Comparison of ENCODE assay signal across 26 cellular contexts in the genomic region with DNA sequence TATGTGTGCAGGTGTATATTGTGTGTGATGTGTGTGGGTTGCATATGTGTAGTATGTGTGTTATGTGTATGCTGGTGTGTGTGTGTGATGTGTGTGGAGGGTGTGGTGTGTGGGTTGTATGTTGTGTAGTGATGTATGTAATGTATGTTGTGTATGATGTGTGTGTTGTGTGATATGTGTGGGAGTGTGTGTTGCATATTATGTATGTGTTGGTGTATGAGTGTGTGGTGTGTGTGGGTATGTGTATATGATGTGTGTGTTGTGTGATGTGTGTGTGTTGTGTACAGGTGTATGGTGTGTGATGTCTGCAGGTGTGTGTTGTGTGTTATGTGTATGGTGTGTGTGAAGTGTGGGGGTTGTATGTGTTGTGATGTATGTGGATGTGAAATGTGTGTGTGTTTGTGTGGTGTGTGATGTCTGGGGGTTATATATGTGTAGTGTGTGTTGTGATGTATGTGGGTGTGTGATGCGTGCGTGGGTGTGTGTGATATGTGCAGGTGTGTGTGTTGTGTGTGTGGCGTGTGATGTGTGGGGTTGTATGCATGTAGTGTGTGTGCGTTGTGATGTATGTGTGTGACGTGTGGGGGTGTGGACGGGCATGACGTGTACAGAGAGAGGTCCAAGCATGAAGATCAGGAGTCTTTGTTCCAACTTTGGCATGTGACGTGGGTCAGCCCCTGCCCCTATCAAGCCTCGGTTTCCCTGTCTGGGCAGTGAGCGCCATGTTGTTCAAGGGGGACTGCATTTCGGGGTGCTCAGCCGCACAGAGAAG. TPM values are rescaled to one million over a fixed set of nuclear protein-coding genes. Genes with fewer than 3 reads are reported as not detected.
DNase-seq lines count a peak whose midpoint lies in the region; ATAC-seq, FAIRE-seq and TF ChIP-seq lines count a peak whose summit lies in the region.
"Had no signal": no experiment of that assay in that cellular context is flagged by ENCODE, and none has a peak within 500 bp of the region (broad histone marks: within the 10 kb centered on the region; RNA-seq: fewer than 3 reads in every experiment).

No MANE protein-coding gene starts in this region.

- CTCF ChIA-PET in PC-3 (lab: Charles Lee) = no interaction called here
- CTCF ChIA-PET in H1 (lab: Charles Lee; ENCODE audit: partially characterized antibody) = interaction anchor here (0.9 to 22.0 kb wide), 6 partner anchors 41 to 265 kb away, joined by 3 to 668 read pairs (median 18); no protein-coding TSS in a partner anchor

- no peak for TF ChIP-seq RAD21 in H1 (IDR thresholded peaks at IDR 0.05 in 1 of 2, conservative IDR thresholded peaks at IDR 0.05 in 1 of 2; ENCODE audit: low read depth in 2 of 2, low read length in 2 of 2)

- BruUV-seq in PC-3 (replicated peaks; lab: Mats Ljungman, UMichigan) = no TSS peak

- no peak overlapping the region for H3K18ac ChIP-seq in H1 (ENCODE audit: extremely low read depth, low read length)

- POLR2A ChIA-PET in PC-3 (lab: Charles Lee; ENCODE audit: unreplicated experiment) (no interaction called here), H1 (lab: Charles Lee; ENCODE audit: partially characterized antibody) (no interaction called here)

- H4K20me1 ChIP-seq in GM23248 (ENCODE audit: insufficient read depth) (no peaks in the 10 kb centered on the region), PC-3 (ENCODE audit: low read length) (no peaks in the 10 kb centered on the region), H1 (replicated peaks in 1 of 2; ENCODE audit: control insufficient read depth in 1 of 2, insufficient read depth in 2 of 2, low read length in 2 of 2) (peaks cover 0 to 10% of the 10 kb centered on the region in 2 experiments)

- H3K9ac ChIP-seq in GM23248 (no peak overlapping the region), PC-3 (ENCODE audit: low read length) (no peak overlapping the region), H1 (replicated peaks in 1 of 4; ENCODE audit: extremely low read depth in 1 of 4, low read depth in 3 of 4, low read length in 3 of 4) (no peak overlapping the region)

- H4K8ac ChIP-seq in H1 (ENCODE audit: extremely low read depth, insufficient read depth, low read length) = no peak overlapping the region; the same call in 1 of the 2 replicates

- H4K91ac ChIP-seq in H1 (replicated peaks; ENCODE audit: insufficient read length, low read length) = peak overlapping the region; percentile 88

- peaks cover 11% of the 10 kb centered on the region for H3K23me2 ChIP-seq in H1 (ENCODE audit: low read depth, low read length)

- H2AFZ ChIP-seq in GM23248 (no peak overlapping the region), PC-3 (ENCODE audit: low read length) (no peak overlapping the region), H1 (ENCODE audit: low read length) (no peak overlapping the region)

- no peak for TF ChIP-seq EP300 in H1 (IDR thresholded peaks at IDR 0.05; ENCODE audit: borderline replicate concordance in 1 of 2, low read depth in 2 of 2, low read length in 2 of 2)

- H3K27ac ChIP-seq in GM23248 = no peak overlapping the region
- H3K27ac ChIP-seq in PC-3 (ENCODE audit: low read length) = no peak overlapping the region
- H3K27ac ChIP-seq in H1 (ENCODE audit: low read depth, low read length) = no peak overlapping the region
- H3K27ac ChIP-seq: breast epithelium, gastrocnemius medialis, prostate gland, stomach, thyroid gland had no signal

- peak overlapping the region; percentile 44 for H2BK20ac ChIP-seq in H1 (ENCODE audit: low read length)

- H3K4me1 ChIP-seq in GM23248 (ENCODE audit: insufficient read depth) (peaks cover 10% of the 10 kb centered on the region), PC-3 (ENCODE audit: insufficient read depth, low read length) (no peaks in the 10 kb centered on the region), H1 (replicated peaks in 1 of 4; ENCODE audit: control insufficient read depth in 3 of 4, insufficient read depth in 4 of 4, low read length in 3 of 4) (peaks cover 0 to 11% (median 0%) of the 10 kb centered on the region in 4 experiments; a peak in 2 of 7 replicates)
- H3K4me1 ChIP-seq: breast epithelium, prostate gland had no signal

- ATAC-seq in PC-3 = no peak
- ATAC-seq in HG03097 (IDR thresholded peaks at IDR 0.05; ENCODE audit: low FRiP score, unreplicated experiment) = no peak
- ATAC-seq: activated CD8-positive, alpha-beta T cell treated with anti-CD3 and anti-CD28 coated beads, Interleukin-2, amount 10 ng/mL, durations not matched to agents 7 days and 5 days; gastrocnemius medialis; sciatic nerve had no signal

- H2AK5ac ChIP-seq in H1 (ENCODE audit: low read depth, low read length) = peak overlapping the region; percentile 88; the same call in 1 of the 2 replicates

- DNase-seq in GM23248 (peak; percentile 30), PC-3 (no peak), H1 (ENCODE audit: low read depth in 1 of 2, low spot score in 2 of 2) (no peak), activated gamma-delta T cell treated with Interleukin-2 at 50 U/mL for 16 hours (no peak), OCI-M1 (lab: John Stamatoyannopoulos, UW) (no peak), COR-L47 (lab: John Stamatoyannopoulos, UW) (no peak)
- DNase-seq: activated CD8-positive, alpha-beta T cell treated with anti-CD3 and anti-CD28 coated beads, Interleukin-2, amount 10 ng/mL, durations not matched to agents 7 days and 5 days; activated T-cell treated with anti-CD3 and anti-CD28 coated beads for 4 hours; amygdala; Calu3; gastrocnemius medialis; HCEC 1CT; naive B cell; NCI-H1048; NCI-H1694; NCI-H446 treated with DMSO at 0.1 percent for 48 hours; stimulated activated CD4-positive, alpha-beta T cell treated with anti-CD3 and anti-CD28 coated beads, Interleukin-12 subunit alpha, Interleukin-12 subunit beta, amount 100 ng/mL, for 4 hours; stimulated activated CD4-positive, alpha-beta T cell treated with anti-CD3 and anti-CD28 coated beads, Interleukin-4, amount 100 ng/mL, for 1 hour; stomach; T-helper 2 cell; thyroid gland had no signal

- H3K4me2 ChIP-seq in GM23248 (ENCODE audit: unreplicated experiment) (no peak overlapping the region), PC-3 (ENCODE audit: low read length) (peak overlapping the region; percentile 31; the same call in 1 of the 2 replicates), H1 (ENCODE audit: insufficient read depth in 1 of 2, low read depth in 2 of 2, low read length in 2 of 2) (no peak overlapping the region)

- no peaks in the 10 kb centered on the region for H3K9me3 ChIP-seq in GM23248 (ENCODE audit: low read depth)
- H3K9me3 ChIP-seq in PC-3 (ENCODE audit: low read length) = no peaks in the 10 kb centered on the region
- no peaks in the 10 kb centered on the region for H3K9me3 ChIP-seq in H1 (ENCODE audit: insufficient read depth in 2 of 2, low read depth in 1 of 2, low read length in 1 of 2)
- H3K9me3 ChIP-seq: breast epithelium, gastrocnemius medialis, prostate gland, stomach, thyroid gland had no signal

- no peak overlapping the region for H3K4me3 ChIP-seq in GM23248
- no peak overlapping the region for H3K4me3 ChIP-seq in PC-3 (ENCODE audit: low read length)
- H3K4me3 ChIP-seq in H1 (ENCODE audit: extremely low read depth in 1 of 4, insufficient read depth in 2 of 4, low read depth in 3 of 4, low read length in 4 of 4) = no peak overlapping the region
- H3K4me3 ChIP-seq: breast epithelium, gastrocnemius medialis, prostate gland, stomach, thyroid gland had no signal

- no peaks in the 10 kb centered on the region for H3F3A ChIP-seq in GM23248 (ENCODE audit: insufficient read depth)
- no peaks in the 10 kb centered on the region for H3F3A ChIP-seq in PC-3 (ENCODE audit: low read length, unreplicated experiment)

- TF ChIP-seq POLR2A in H1 (IDR thresholded peaks at IDR 0.05; ENCODE audit: control extremely low read depth in 1 of 2, low read depth in 2 of 2, low read length in 2 of 2) = no peak

- H3K9me2 ChIP-seq in GM23248 (ENCODE audit: insufficient read depth) (no peaks in the 10 kb centered on the region), PC-3 (replicated peaks; ENCODE audit: low read length) (no peaks in the 10 kb centered on the region)

- H3K4ac ChIP-seq in H1 (replicated peaks; ENCODE audit: insufficient read length, low read depth, low read length) = peak overlapping the region; percentile 48

- H3K27me3 ChIP-seq in GM23248 (replicated peaks; ENCODE audit: insufficient read depth) = peaks cover 11% of the 10 kb centered on the region
- no peaks in the 10 kb centered on the region for H3K27me3 ChIP-seq in PC-3 (ENCODE audit: low read length)
- H3K27me3 ChIP-seq in H1 (replicated peaks in 1 of 4; ENCODE audit: control insufficient read depth in 3 of 4, extremely low read depth in 1 of 4, insufficient read depth in 3 of 4, low read length in 3 of 4) = no peaks in the 10 kb centered on the region
- H3K27me3 ChIP-seq: thyroid gland had no signal

- TF ChIP-seq CTCF in PC-3 (conservative IDR thresholded peaks at IDR 0.05; ENCODE audit: low read depth, low read length) (no peak), H1 (IDR thresholded peaks at IDR 0.05; ENCODE audit: control extremely low read depth in 1 of 3, insufficient read depth in 1 of 3, low read depth in 1 of 3, low read length in 3 of 3) (no peak)

- H3K23ac ChIP-seq in H1 (ENCODE audit: insufficient read length) = no peak overlapping the region

- H2BK5ac ChIP-seq in H1 (ENCODE audit: low read depth, low read length) = peak overlapping the region; percentile 42

- peak overlapping the region; percentile 99 for H3K56ac ChIP-seq in H1 (replicated peaks; ENCODE audit: insufficient read length, low read depth, low read length)

- 0 out of 2 replicates have a peak overlapping the region, but pooled peaks have one; percentile 86 for H2BK12ac ChIP-seq in H1 (ENCODE audit: low read depth, low read length)

- H3K14ac ChIP-seq in H1 (ENCODE audit: insufficient read length) = no peak overlapping the region

- H3K79me1 ChIP-seq in H1 (ENCODE audit: low read depth, low read length) = no peaks in the 10 kb centered on the region

- in situ Hi-C loops in GM23248 (cut with MboI) = loop anchor here (5.0 kb wide), 1 partner anchor 265 kb away; no protein-coding TSS in a partner anchor

- H3K79me2 ChIP-seq in GM23248 (ENCODE audit: insufficient read depth) = no peaks in the 10 kb centered on the region
- H3K79me2 ChIP-seq in PC-3 (ENCODE audit: low read length) = no peaks in the 10 kb centered on the region
- H3K79me2 ChIP-seq in H1 (ENCODE audit: control insufficient read depth in 1 of 2, insufficient read depth in 2 of 2, low read length in 2 of 2) = no peaks in the 10 kb centered on the region

- H2BK15ac ChIP-seq in H1 (ENCODE audit: low read length) = no peak overlapping the region; the same call in none of the 2 replicates

- peak; percentile 63 for FAIRE-seq in H1 (lab: Jason Lieb, UNC)

- H2BK120ac ChIP-seq in H1 (replicated peaks; ENCODE audit: low read depth, low read length) = no peak overlapping the region

- intact Hi-C loops in PC-3 (cut with micrococcal nuclease) = loop anchor here (2.0 kb wide), 1 partner anchor 265 kb away; no protein-coding TSS in a partner anchor

- H4K5ac ChIP-seq in H1 (ENCODE audit: insufficient read length, low read depth, low read length) = no peak overlapping the region

- 40 to 53% methylated on average over 12 of the region's 12 CpGs for WGBS in GM23248 (ENCODE audit: low coverage in 1 of 2, low lambda C conversion rate in 2 of 2, missing lambda C conversion rate in 2 of 2), 2 experiments
- 76 to 100% methylated on average over 2 to 12 of the region's 12 CpGs for WGBS in H1 (ENCODE audit: extremely low coverage in 1 of 2, insufficient coverage in 1 of 2, insufficient read length in 1 of 2, insufficient replicate concordance in 2 of 2, low coverage in 1 of 2, low lambda C conversion rate in 2 of 2, missing lambda C conversion rate in 1 of 2), 2 experiments

- H3K36me3 ChIP-seq in GM23248 (ENCODE audit: low read depth) (no peaks in the 10 kb centered on the region), PC-3 (ENCODE audit: low read depth, low read length) (no peaks in the 10 kb centered on the region), H1 (ENCODE audit: control insufficient read depth in 2 of 4, insufficient read depth in 4 of 4, low read length in 3 of 4) (no peaks in the 10 kb centered on the region)
- H3K36me3 ChIP-seq: breast epithelium, gastrocnemius medialis, prostate gland, stomach, thyroid gland had no signal

RNA-seq across cellular contexts. Expression of a gene that starts 8.5 kb away (rescaled TPM):
- total RNA-seq in GM23248 (2014; rRNA removed; shearing (Covaris generic)) = not detected in 2 replicates
- polyA plus RNA-seq in GM23248 (2016; fragmentation: Nextera tagmentation; extraction: Ambion mirVana) (not detected in 2 replicates), H1 (2011; rRNA removed) (4.0 and 6.9 TPM in 2 replicates)
- total RNA-seq in PC-3 (2014; rRNA removed) = not detected in 2 replicates
- 8.4 and 10.3 TPM in 2 replicates for total RNA-seq in H1 (2021; fragmentation: NEBNext Ultra II Directional; extraction: Animal tissue kit (Norgen Biotek cat#: 25700))
- 4.8 TPM for polyA plus RNA-seq in H1 (2011; cell fraction: cytosol; rRNA removed)
- polyA plus RNA-seq in H1 (2011; cell fraction: nucleus; rRNA removed) = 21.4 TPM
- 5.1 to 11.2 TPM (median 9.5 TPM) in 4 replicates for polyA plus RNA-seq in H1 (2012, experiment 1 of 2)
- polyA plus RNA-seq in H1 (2012, experiment 2 of 2) = 6.3 TPM
- polyA plus RNA-seq in H1 (2013, experiment 1 of 2) = 3.3 TPM
- polyA plus RNA-seq in H1 (2013, experiment 2 of 2) = 3.0 TPM
- 8.8 and 10.1 TPM in 2 replicates for polyA minus RNA-seq in H1 (2011; rRNA and poly(A)+ RNA removed)
- polyA minus RNA-seq in H1 (2011; cell fraction: cytosol; rRNA and poly(A)+ RNA removed) = 17.2 TPM
- 19.0 TPM for polyA minus RNA-seq in H1 (2011; cell fraction: nucleus; rRNA and poly(A)+ RNA removed)
- total RNA-seq: activated CD8-positive, alpha-beta T cell treated with anti-CD3 and anti-CD28 coated beads, Interleukin-2, amount 10 ng/mL, durations not matched to agents 7 days and 5 days; Calu3; gastrocnemius medialis had no signal
- polyA plus RNA-seq: liver had no signal
